1 cellular context compared by ENCODE assay signal in the genomic region with DNA sequence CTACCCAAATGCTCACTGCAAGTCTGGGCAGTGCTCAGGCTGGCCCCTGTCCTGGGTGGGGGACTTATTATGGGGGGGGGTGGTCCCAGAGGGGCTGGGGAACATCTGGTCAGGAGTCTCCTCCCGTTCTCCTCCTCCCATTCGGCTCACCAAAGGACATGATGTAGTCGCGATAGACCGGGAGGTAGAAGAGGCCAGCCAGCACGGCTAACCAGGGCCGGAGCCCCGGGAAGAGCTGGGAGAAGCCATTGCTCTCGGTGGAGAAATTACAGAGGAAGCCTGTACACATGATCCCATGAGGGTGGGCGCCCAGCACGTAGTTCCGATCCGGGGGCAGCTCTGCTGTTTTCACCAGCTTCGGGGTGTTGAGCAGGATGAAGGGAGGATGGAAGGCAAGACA.
TF ChIP-seq lines count a peak whose summit lies in the region.

No MANE protein-coding gene starts in this region.

TF ChIP-seq in GM23338, 12 proteins besides CTCF, POLR2A, EP300 and RAD21 (continued from another document):
- TF ChIP-seq ZNF331 (CRISPR knock-in tag; IDR thresholded peaks at IDR 0.05; ENCODE audit: low read depth) (no peak), EZH2phosphoT487 (IDR thresholded peaks at IDR 0.05; ENCODE audit: unreplicated experiment) (no peak)
